Comparison of ENCODE assay signal across 24 cellular contexts in the genomic region with DNA sequence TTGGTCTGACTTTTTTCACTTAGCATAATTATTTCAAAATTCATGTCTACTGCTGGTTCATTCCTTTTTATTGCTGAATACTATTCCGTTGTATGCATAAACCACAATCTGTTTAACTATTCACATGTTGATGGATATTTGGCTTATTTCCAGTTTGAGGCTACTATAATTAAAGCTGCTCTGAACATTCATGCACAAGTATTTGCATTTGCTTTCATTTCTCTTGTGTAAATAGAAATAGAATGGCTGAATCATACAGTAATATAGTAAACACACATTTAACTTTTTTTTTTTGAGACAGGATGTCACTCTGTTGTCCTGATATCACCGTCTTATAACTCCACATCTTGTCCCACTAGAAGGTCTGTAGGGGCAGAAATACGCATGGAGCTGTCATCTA.
"Had no signal": no experiment of that assay in that cellular context is flagged by ENCODE, and none has a peak within 500 bp of the region (broad histone marks: within the 10 kb centered on the region; RNA-seq: fewer than 3 reads in every experiment).

No MANE protein-coding gene starts in this region.

- H3K9me3 Mint-ChIP-seq: activated CD4-positive, alpha-beta memory T cell treated with anti-CD3 and anti-CD28 coated beads for 36 hours; activated CD4-positive, alpha-beta T cell treated with anti-CD3 and anti-CD28 coated beads, Interleukin-2, amount 10 ng/mL, durations not matched to agents 7 days and 5 days; activated naive CD4-positive, alpha-beta T cell treated with anti-CD3 and anti-CD28 coated beads, Interleukin-2, amount 10 ng/mL, durations not matched to agents 7 days and 5 days; activated T-helper 2 cell treated with anti-CD3 and anti-CD28 coated beads, Interferon-gamma antibody, Interleukin-2, Interleukin-4, amounts not matched to agents 10 μg/mL and 5 μg/mL and 100 μg/mL, durations not matched to agents 14 hours and 24 hours and 36 hours had no signal

- H3K27ac Mint-ChIP-seq: activated CD4-positive, alpha-beta memory T cell treated with anti-CD3 and anti-CD28 coated beads for 36 hours; activated CD4-positive, alpha-beta T cell treated with anti-CD3 and anti-CD28 coated beads, Interleukin-2, amount 10 ng/mL, durations not matched to agents 7 days and 5 days; activated naive CD4-positive, alpha-beta T cell treated with anti-CD3 and anti-CD28 coated beads, Interleukin-2, amount 10 ng/mL, durations not matched to agents 7 days and 5 days; activated naive CD8-positive, alpha-beta T cell treated with anti-CD3 and anti-CD28 coated beads for 36 hours; activated T-cell treated with anti-CD3 and anti-CD28 coated beads, Interleukin-2, amount 50 U/mL, for 72 hours; activated T-helper 2 cell treated with anti-CD3 and anti-CD28 coated beads, Interferon-gamma antibody, Interleukin-2, Interleukin-4, amounts not matched to agents 10 μg/mL and 5 μg/mL and 100 μg/mL, durations not matched to agents 14 hours and 24 hours and 36 hours had no signal

- H3K27ac ChIP-seq: brain microvascular endothelial cell, PC-9, VCaP had no signal

- H3K36me3 ChIP-seq: brain microvascular endothelial cell had no signal

- FAIRE-seq: K562 had no signal

- H3K36me3 Mint-ChIP-seq: activated CD4-positive, alpha-beta memory T cell treated with anti-CD3 and anti-CD28 coated beads for 36 hours; activated naive CD4-positive, alpha-beta T cell treated with anti-CD3 and anti-CD28 coated beads, Interleukin-2, amount 10 ng/mL, durations not matched to agents 7 days and 5 days had no signal

- H3K4me3 ChIP-seq: K562, PC-9 had no signal

- H3K27me3 Mint-ChIP-seq: activated CD4-positive, alpha-beta memory T cell treated with anti-CD3 and anti-CD28 coated beads for 36 hours; activated CD4-positive, alpha-beta T cell treated with anti-CD3 and anti-CD28 coated beads, Interleukin-2, amount 10 ng/mL, durations not matched to agents 7 days and 5 days; activated naive CD4-positive, alpha-beta T cell treated with anti-CD3 and anti-CD28 coated beads, Interleukin-2, amount 10 ng/mL, durations not matched to agents 7 days and 5 days; activated naive CD8-positive, alpha-beta T cell treated with anti-CD3 and anti-CD28 coated beads for 36 hours had no signal

- H3K4me1 Mint-ChIP-seq: activated CD4-positive, alpha-beta T cell treated with anti-CD3 and anti-CD28 coated beads, Interleukin-2, amount 10 ng/mL, durations not matched to agents 7 days and 5 days; activated naive CD4-positive, alpha-beta T cell treated with anti-CD3 and anti-CD28 coated beads, Interleukin-2, amount 10 ng/mL, durations not matched to agents 7 days and 5 days; activated naive CD8-positive, alpha-beta T cell treated with anti-CD3 and anti-CD28 coated beads for 36 hours had no signal

- ATAC-seq: activated T-cell treated with anti-CD3 and anti-CD28 coated beads, Interleukin-2, amount 50 U/mL, for 72 hours; K562 had no signal

- DNase-seq: activated CD4-positive, alpha-beta memory T cell treated with anti-CD3 and anti-CD28 coated beads for 36 hours; activated CD4-positive, alpha-beta T cell treated with anti-CD3 and anti-CD28 coated beads, Interleukin-2, amount 10 ng/mL, durations not matched to agents 7 days and 5 days; activated CD4-positive, CD25-positive, alpha-beta regulatory T cell; activated CD8-positive, alpha-beta memory T cell treated with anti-CD3 and anti-CD28 coated beads for 24 hours; activated gamma-delta T cell treated with Interleukin-2 at 50 U/mL for 16 hours; activated naive CD4-positive, alpha-beta T cell treated with anti-CD3 and anti-CD28 coated beads, Interleukin-2, amount 10 ng/mL, durations not matched to agents 7 days and 5 days; activated naive CD8-positive, alpha-beta T cell treated with anti-CD3 and anti-CD28 coated beads for 36 hours; activated T-cell treated with anti-CD3 and anti-CD28 coated beads for 4 hours; activated T-cell treated with anti-CD3 and anti-CD28 coated beads, Interleukin-2, amount 50 U/mL, for 72 hours; brain microvascular endothelial cell; cerebellar nuclear complex; Karpas-422; NCI-H1048; NCI-H1417 treated with DMSO at 0.1 percent for 48 hours; NCI-H1694; NCI-H446; NCI-H524; NCI-H82; PC-9; SIG-M5; T-helper 1 cell had no signal

- H3K4me3 Mint-ChIP-seq: activated CD4-positive, alpha-beta memory T cell treated with anti-CD3 and anti-CD28 coated beads for 36 hours; activated CD4-positive, alpha-beta T cell treated with anti-CD3 and anti-CD28 coated beads, Interleukin-2, amount 10 ng/mL, durations not matched to agents 7 days and 5 days; activated naive CD4-positive, alpha-beta T cell treated with anti-CD3 and anti-CD28 coated beads, Interleukin-2, amount 10 ng/mL, durations not matched to agents 7 days and 5 days; activated naive CD8-positive, alpha-beta T cell treated with anti-CD3 and anti-CD28 coated beads for 36 hours; activated T-cell treated with anti-CD3 and anti-CD28 coated beads, Interleukin-2, amount 50 U/mL, for 72 hours had no signal

- H3K27me3 ChIP-seq: brain microvascular endothelial cell had no signal
